Comparison of ENCODE assay signal across 29 cellular contexts in genomic region chr11:26569646-26570045, GRCh38. TPM values are rescaled to one million over a fixed set of nuclear protein-coding genes. Genes with fewer than 3 reads are reported as not detected.
"Had no signal": no experiment of that assay in that cellular context is flagged by ENCODE, and none has a peak within 500 bp of the region (broad histone marks: within the 10 kb centered on the region; RNA-seq: fewer than 3 reads in every experiment).

No MANE protein-coding gene starts in this region.

- ATAC-seq: activated T-cell treated with anti-CD3 and anti-CD28 coated beads, Interleukin-2, amount 50 U/mL, for 4 hours; PC-3 had no signal

- H3K9ac ChIP-seq: KMS-11 had no signal

- H3K4me3 Mint-ChIP-seq: activated B cell treated with CpG ODN at 0.5 μM for 24 hours; activated CD4-positive, alpha-beta memory T cell treated with anti-CD3 and anti-CD28 coated beads for 36 hours; activated CD4-positive, alpha-beta T cell treated with anti-CD3 and anti-CD28 coated beads, Interleukin-2, amount 10 ng/mL, durations not matched to agents 7 days and 5 days; activated naive CD8-positive, alpha-beta T cell; activated T-cell treated with anti-CD3 and anti-CD28 coated beads, Interleukin-2, amount 50 U/mL, for 4 hours; IgD-negative memory B cell; T-helper 1 cell treated with Interleukin-12 subunit alpha and Interleukin-12 subunit beta and Interleukin-4 antibody, amounts not matched to agents 30 μg/mL and 1 μg/mL, for 36 hours had no signal

- H3K4me2 ChIP-seq: KMS-11 had no signal

- H3K36me3 ChIP-seq: brain microvascular endothelial cell, cardiac muscle cell had no signal

- FAIRE-seq: astrocyte had no signal

- H3K27me3 ChIP-seq: brain microvascular endothelial cell, cardiac muscle cell had no signal

- H3K4me3 ChIP-seq: cardiac muscle cell had no signal

- H3K36me3 Mint-ChIP-seq: activated CD4-positive, alpha-beta memory T cell treated with anti-CD3 and anti-CD28 coated beads for 36 hours; activated naive CD8-positive, alpha-beta T cell; IgD-negative memory B cell had no signal

- H3K27ac ChIP-seq: brain microvascular endothelial cell, cardiac muscle cell, KMS-11 had no signal

- H3K9me3 Mint-ChIP-seq: activated B cell treated with CpG ODN at 0.5 μM for 24 hours; activated CD4-positive, alpha-beta T cell treated with anti-CD3 and anti-CD28 coated beads, Interleukin-2, amount 10 ng/mL, durations not matched to agents 7 days and 5 days; T-helper 1 cell treated with Interleukin-12 subunit alpha and Interleukin-12 subunit beta and Interleukin-4 antibody, amounts not matched to agents 30 μg/mL and 1 μg/mL, for 36 hours had no signal

- DNase-seq: activated B cell treated with CpG ODN at 0.5 μM for 24 hours; activated CD4-positive, alpha-beta memory T cell treated with anti-CD3 and anti-CD28 coated beads for 36 hours; activated CD4-positive, alpha-beta T cell treated with anti-CD3 and anti-CD28 coated beads for 1 hour; activated CD4-positive, alpha-beta T cell treated with anti-CD3 and anti-CD28 coated beads, Interleukin-2, amount 10 ng/mL, durations not matched to agents 7 days and 5 days; activated CD8-positive, alpha-beta memory T cell treated with anti-CD3 and anti-CD28 coated beads for 24 hours; activated effector memory CD4-positive, alpha-beta T cell treated with anti-CD3 and anti-CD28 coated beads, Interleukin-2, amount 50 U/mL, for 16 hours; activated naive CD4-positive, alpha-beta T cell treated with Interleukin-2 at 50 U/mL for 16 hours; activated T-cell treated with anti-CD3 and anti-CD28 coated beads, Interleukin-2, amount 50 U/mL, for 4 hours; amygdala; brain microvascular endothelial cell; NCI-H1092 treated with DMSO at 0.1 percent for 48 hours; NCI-H1417 treated with DMSO at 0.1 percent for 48 hours; NCI-H1694; NCI-H2029; NCI-H2107; NCI-H2171 treated with DMSO at 0.1 percent for 48 hours; NCI-H226; NCI-H526 treated with DMSO at 0.1 percent for 48 hours; NCI-H82; PC-3; SHP77 treated with DMSO at 0.1 percent for 48 hours had no signal

- H3K27ac Mint-ChIP-seq: activated B cell treated with CpG ODN at 0.5 μM for 24 hours; activated CD4-positive, alpha-beta memory T cell treated with anti-CD3 and anti-CD28 coated beads for 36 hours; activated CD4-positive, alpha-beta T cell treated with anti-CD3 and anti-CD28 coated beads, Interleukin-2, amount 10 ng/mL, durations not matched to agents 7 days and 5 days; activated naive CD8-positive, alpha-beta T cell; IgD-negative memory B cell; T-helper 1 cell treated with Interleukin-12 subunit alpha and Interleukin-12 subunit beta and Interleukin-4 antibody, amounts not matched to agents 30 μg/mL and 1 μg/mL, for 36 hours had no signal

- H3K27me3 Mint-ChIP-seq: activated B cell treated with CpG ODN at 0.5 μM for 24 hours; activated CD4-positive, alpha-beta memory T cell treated with anti-CD3 and anti-CD28 coated beads for 36 hours; activated CD4-positive, alpha-beta T cell treated with anti-CD3 and anti-CD28 coated beads, Interleukin-2, amount 10 ng/mL, durations not matched to agents 7 days and 5 days; activated naive CD8-positive, alpha-beta T cell; IgD-negative memory B cell had no signal

- H3K4me1 Mint-ChIP-seq: activated B cell treated with CpG ODN at 0.5 μM for 24 hours; activated CD4-positive, alpha-beta T cell treated with anti-CD3 and anti-CD28 coated beads, Interleukin-2, amount 10 ng/mL, durations not matched to agents 7 days and 5 days; IgD-negative memory B cell had no signal

RNA-seq across cellular contexts. Expression of gene MUC15, which starts 2.4 kb away (rescaled TPM):
- total RNA-seq: activated B cell treated with CpG ODN at 0.5 μM for 24 hours; activated CD4-positive, alpha-beta memory T cell treated with anti-CD3 and anti-CD28 coated beads for 36 hours; activated CD4-positive, alpha-beta T cell treated with anti-CD3 and anti-CD28 coated beads, Interleukin-2, amount 10 ng/mL, durations not matched to agents 7 days and 5 days; activated T-cell treated with anti-CD3 and anti-CD28 coated beads, Interleukin-2, amount 50 U/mL, for 4 hours; cardiac muscle cell; MCF 10A; NCI-H460; PC-3 had no signal
- polyA plus RNA-seq: cardiac muscle cell, IgD-negative memory B cell had no signal
